17 cellular contexts compared by ENCODE assay signal in the genomic region with DNA sequence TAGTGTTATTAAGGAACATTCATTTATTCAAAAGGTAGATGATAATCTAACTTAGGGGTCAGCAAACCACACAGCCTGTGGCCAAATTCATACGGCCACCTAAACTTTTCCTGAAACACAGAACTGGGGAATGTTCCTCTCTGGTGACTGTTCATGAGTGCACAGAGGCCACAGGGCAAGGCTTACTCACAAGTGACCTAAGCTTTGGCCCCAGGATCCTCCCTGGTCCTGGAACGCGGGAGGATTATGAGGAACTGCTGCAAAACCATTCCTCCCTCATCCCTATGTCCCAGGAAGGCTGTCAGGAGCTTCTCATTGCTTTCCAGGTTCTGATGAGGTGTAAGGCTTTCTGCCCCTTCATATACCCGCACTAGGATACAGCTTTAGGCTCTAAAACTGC.
"Had no signal": no experiment of that assay in that cellular context is flagged by ENCODE, and none has a peak within 500 bp of the region (broad histone marks: within the 10 kb centered on the region; RNA-seq: fewer than 3 reads in every experiment).

No MANE protein-coding gene starts in this region.

- ATAC-seq: activated T-helper 17 cell treated with anti-CD3 and anti-CD28 coated beads, Interleukin-2, amount 50 U/mL, for 72 hours; gastrocnemius medialis had no signal

- DNase-seq: activated CD4-positive, alpha-beta T cell treated with anti-CD3 and anti-CD28 coated beads, Interleukin-2, amount 50 U/mL, for 1 hour; activated naive CD4-positive, alpha-beta T cell treated with anti-CD3 and anti-CD28 coated beads, Interleukin-2, amount 50 U/mL, for 16 hours; activated T-cell treated with anti-CD3 and anti-CD28 coated beads for 4 hours; adrenal gland; gastrocnemius medialis; kidney glomerular epithelial cell; midbrain; ovary; stimulated activated CD4-positive, alpha-beta T cell treated with anti-CD3 and anti-CD28 coated beads, Interleukin-15, amount 100 ng/mL, for 24 hours; stimulated activated CD4-positive, alpha-beta T cell treated with anti-CD3 and anti-CD28 coated beads, Interleukin-4, amount 100 ng/mL, for 24 hours; stomach; T-helper 2 cell had no signal

- H3K4me1 Mint-ChIP-seq: activated T-helper 17 cell treated with anti-CD3 and anti-CD28 coated beads, Interleukin-2, amount 50 U/mL, for 72 hours; central memory CD8-positive, alpha-beta T cell; neural progenitor cell had no signal

- H3K27ac Mint-ChIP-seq: activated T-helper 17 cell treated with anti-CD3 and anti-CD28 coated beads, Interleukin-2, amount 50 U/mL, for 72 hours; neural progenitor cell had no signal

- H3K9me3 Mint-ChIP-seq: activated T-helper 17 cell treated with anti-CD3 and anti-CD28 coated beads, Interleukin-2, amount 50 U/mL, for 72 hours; central memory CD8-positive, alpha-beta T cell had no signal

- H3K4me3 ChIP-seq: adrenal gland, esophagus muscularis mucosa, gastrocnemius medialis, neural progenitor cell, ovary, stomach, thoracic aorta had no signal

- H3K4me3 Mint-ChIP-seq: activated T-helper 17 cell treated with anti-CD3 and anti-CD28 coated beads, Interleukin-2, amount 50 U/mL, for 72 hours; central memory CD8-positive, alpha-beta T cell; neural progenitor cell had no signal

- H3K27me3 Mint-ChIP-seq: activated T-helper 17 cell treated with anti-CD3 and anti-CD28 coated beads, Interleukin-2, amount 50 U/mL, for 72 hours; central memory CD8-positive, alpha-beta T cell had no signal
